Comparison of ENCODE assay signal across 8 cellular contexts in genomic region chr18:69655816-69656215, GRCh38.
"Had no signal": no experiment of that assay in that cellular context is flagged by ENCODE, and none has a peak within 500 bp of the region (broad histone marks: within the 10 kb centered on the region; RNA-seq: fewer than 3 reads in every experiment).

No MANE protein-coding gene starts in this region.

- H3K4me3 ChIP-seq: GM23338 had no signal

- H3K9me3 Mint-ChIP-seq: GM23338, H9, IgD-negative memory B cell had no signal

- H3K4me3 Mint-ChIP-seq: GM23338, H9, IgD-negative memory B cell had no signal

- H3K27ac Mint-ChIP-seq: GM23338, H9, IgD-negative memory B cell had no signal

- FAIRE-seq: H1, H54, HepG2 had no signal

- H3K4me1 Mint-ChIP-seq: GM23338, H9, IgD-negative memory B cell had no signal

- H3K27ac ChIP-seq: HL-60 had no signal

- H3K4me2 ChIP-seq: GM23338 had no signal

- ATAC-seq: GM23338, HepG2 had no signal

- DNase-seq: H9, HCEC 1CT had no signal

- H3K36me3 Mint-ChIP-seq: IgD-negative memory B cell had no signal

- H2AFZ ChIP-seq: GM23338 had no signal
